In the genomic region with DNA sequence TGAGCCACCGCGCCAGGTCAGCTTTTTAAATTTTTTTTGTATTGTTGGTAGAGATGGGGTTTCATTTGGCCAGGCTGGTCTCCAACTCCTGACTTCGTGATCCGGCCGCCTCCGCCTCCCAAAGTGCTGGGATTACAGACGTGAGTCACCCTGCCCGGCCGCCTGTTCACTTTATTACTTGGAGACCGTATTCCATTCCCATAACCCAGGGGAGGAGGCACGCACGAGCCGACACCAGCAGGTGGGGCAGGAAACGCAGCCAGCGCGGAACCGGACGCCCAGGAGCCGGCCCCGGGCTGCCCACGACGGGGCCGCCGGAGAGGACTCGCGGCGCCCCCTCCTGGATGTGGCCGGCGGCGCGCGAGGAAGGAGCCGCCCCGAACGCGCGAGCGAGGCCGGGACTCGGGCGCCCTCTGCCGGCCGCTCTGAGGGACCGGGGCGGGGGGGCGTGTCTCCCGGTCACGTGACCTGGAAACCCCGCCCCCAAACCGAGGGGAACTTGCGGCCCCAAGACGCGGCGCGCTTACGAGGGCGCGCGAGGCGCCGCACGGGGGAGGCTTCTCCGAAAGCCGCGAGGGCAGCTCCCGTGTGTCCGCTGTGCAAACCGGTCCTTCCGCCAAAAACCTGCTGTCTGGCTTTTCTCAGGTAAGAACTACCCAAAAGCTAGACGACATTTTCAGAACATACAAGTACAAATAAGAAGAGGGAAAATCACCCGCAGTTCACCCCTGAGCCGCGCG, we compare ENCODE assay signal across 8 cellular contexts. TPM values are rescaled to one million over a fixed set of nuclear protein-coding genes. Genes with fewer than 3 reads are reported as not detected.
DNase-seq lines count a peak whose midpoint lies in the region; TF ChIP-seq lines count a peak whose summit lies in the region.

No MANE protein-coding gene starts in this region.

- POLR2A ChIA-PET in OCI-LY7 (lab: Charles Lee), result no interaction called here

- peaks cover 25% of the 10 kb centered on the region for H3K36me3 Mint-ChIP-seq in progenitor cell of endocrine pancreas (ENCODE audit: insufficient read depth)

- no peak overlapping the region for H3K27ac Mint-ChIP-seq in progenitor cell of endocrine pancreas

- H3K4me3 Mint-ChIP-seq in progenitor cell of endocrine pancreas (ENCODE audit: low read depth), result no peak overlapping the region

- H3K9me3 Mint-ChIP-seq in progenitor cell of endocrine pancreas (ENCODE audit: low read depth), result peaks cover 12% of the 10 kb centered on the region

- H3K4me3 ChIP-seq in GM08714 (ENCODE audit: low read length) (peak overlapping the region; percentile 2; the same call in 1 of the 2 replicates), HFF-Myc (replicated peaks; ENCODE audit: low read depth, low read length) (peak overlapping the region; percentile 17; the same call in 1 of the 2 replicates), OCI-LY7 (ENCODE audit: low read depth, low read length, poor library complexity, severe bottlenecking) (peak overlapping the region; percentile 28)

- CTCF ChIA-PET in OCI-LY7 (lab: Charles Lee; ENCODE audit: unreplicated experiment), result interaction anchor here (0.8 kb wide), 1 partner anchor 79 kb away, joined by 3 read pairs; no protein-coding TSS in a partner anchor

- no peak overlapping the region for H3K27ac ChIP-seq in OCI-LY7 (ENCODE audit: low read depth, low read length, poor library complexity, severe bottlenecking)

- DNase-seq in HFF-Myc (ENCODE audit: extremely low read depth, low read depth) (peak; percentile 86), OCI-LY7 (ENCODE audit: low spot score) (peak; percentile 80), head of caudate nucleus (peak; percentile 34 to 94 (median 79)), progenitor cell of endocrine pancreas (ENCODE audit: low spot score, unreplicated experiment) (no peak), ureter (ENCODE audit: low spot score) (peak; percentile 91), UCSD-AML1 (lab: John Stamatoyannopoulos, UW; ENCODE audit: unreplicated experiment) (no peak)
- DNase-seq in activated gamma-delta T cell treated with anti-CD3 and anti-CD28 coated beads, Interleukin-2, amount 50 U/mL, for 16 hours (ENCODE audit: low read depth), result peak; percentile 85

- H3K9me2 ChIP-seq in OCI-LY7 (ENCODE audit: insufficient read depth, low read length), result no peaks in the 10 kb centered on the region

- no peaks in the 10 kb centered on the region; the same call in 1 of the 2 replicates for H3K9me3 ChIP-seq in OCI-LY7 (ENCODE audit: low read length)

- peaks cover 1% of the 10 kb centered on the region for H3K4me1 Mint-ChIP-seq in progenitor cell of endocrine pancreas (ENCODE audit: low read depth)

- peak overlapping the region; percentile 43 for H3K4me2 ChIP-seq in OCI-LY7 (ENCODE audit: low read length)

- BruUV-seq in OCI-LY7 (replicated peaks; lab: Mats Ljungman, UMichigan), result no TSS peak

- no peaks in the 10 kb centered on the region for H4K20me1 ChIP-seq in OCI-LY7 (ENCODE audit: insufficient read depth, low read length)

- TF ChIP-seq CTCF in HFF-Myc (IDR thresholded peaks at IDR 0.05; ENCODE audit: low read depth, low read length, missing control alignments) (peak; percentile 85), OCI-LY7 (conservative IDR thresholded peaks at IDR 0.05; ENCODE audit: low read length) (peak; percentile 99), progenitor cell of endocrine pancreas (IDR thresholded peaks at IDR 0.05; ENCODE audit: unreplicated experiment) (peak; percentile 76)

- intact Hi-C loops in OCI-LY7 (cut with micrococcal nuclease; ENCODE audit: unreplicated experiment), result loop anchor here (1.0 kb wide), 2 partner anchors 12 to 70 kb away; no protein-coding TSS in a partner anchor
- intact Hi-C loops in head of caudate nucleus (cut with DNase I), result no loop called here

- peak overlapping the region; percentile 18; the same call in 1 of the 2 replicates for H2AFZ ChIP-seq in OCI-LY7 (ENCODE audit: low read length)

- H3K27me3 Mint-ChIP-seq in progenitor cell of endocrine pancreas, result no peaks in the 10 kb centered on the region

- no peaks in the 10 kb centered on the region for H3K79me2 ChIP-seq in OCI-LY7 (ENCODE audit: insufficient read depth, low read depth, low read length)

- H3K4me1 ChIP-seq in OCI-LY7 (ENCODE audit: insufficient read depth, low read length, poor library complexity, severe bottlenecking), result no peaks in the 10 kb centered on the region

- H3K36me3 ChIP-seq in OCI-LY7 (ENCODE audit: insufficient read depth, low read length), result peaks cover 4% of the 10 kb centered on the region; the same call in 1 of the 2 replicates

RNA-seq across cellular contexts. Expression of a gene that starts 11.6 kb away (rescaled TPM):
- total RNA-seq in OCI-LY7 (2014; rRNA removed; shearing (Covaris generic)), result 57.1 and 65.7 TPM in 2 replicates
- 48.8 and 65.5 TPM in 2 replicates for total RNA-seq in OCI-LY7 (2022)
- 49.4 and 52.6 TPM in 2 replicates for total RNA-seq in progenitor cell of endocrine pancreas
- total RNA-seq in ureter, result 182 TPM

RNA-seq across cellular contexts. Expression of a gene that starts 16.7 kb away (rescaled TPM):
- total RNA-seq in OCI-LY7 (2014; rRNA removed; shearing (Covaris generic)), result 53.0 and 67.8 TPM in 2 replicates
- total RNA-seq in OCI-LY7 (2022) (40.1 and 46.9 TPM in 2 replicates), progenitor cell of endocrine pancreas (53.4 and 61.6 TPM in 2 replicates), ureter (85.3 TPM)

RNA-seq across cellular contexts. Expression of a gene that starts 18.7 kb away (rescaled TPM):
- total RNA-seq in OCI-LY7 (2014; rRNA removed; shearing (Covaris generic)), result 1.2 and 1.6 TPM in 2 replicates
- total RNA-seq in OCI-LY7 (2022), result 1.5 and 2.5 TPM in 2 replicates
- 5.1 and 5.4 TPM in 2 replicates for total RNA-seq in progenitor cell of endocrine pancreas
- total RNA-seq in ureter, result 3.4 TPM

RNA-seq across cellular contexts. Expression of a gene that starts 41.9 kb away (rescaled TPM):
- 4.7 and 7.5 TPM in 2 replicates for total RNA-seq in OCI-LY7 (2014; rRNA removed; shearing (Covaris generic))
- 16.9 and 17.7 TPM in 2 replicates for total RNA-seq in OCI-LY7 (2022)
- total RNA-seq in progenitor cell of endocrine pancreas, result 15.6 and 19.3 TPM in 2 replicates
- 8.8 TPM for total RNA-seq in ureter

RNA-seq across cellular contexts. Expression of a gene that starts 42.1 kb away (rescaled TPM):
- 18.0 and 22.1 TPM in 2 replicates for total RNA-seq in OCI-LY7 (2014; rRNA removed; shearing (Covaris generic))
- 11.8 and 15.1 TPM in 2 replicates for total RNA-seq in OCI-LY7 (2022)
- total RNA-seq in progenitor cell of endocrine pancreas, result 38.2 and 40.8 TPM in 2 replicates
- 54.9 TPM for total RNA-seq in ureter

Comparison
In these comparisons a context has a peak if more than half of its experiments do, and no peak if none do; other contexts are left out.
1. DNase-seq: peak in HFF-Myc (single experiment), OCI-LY7 (single experiment), activated gamma-delta T cell treated with anti-CD3 and anti-CD28 coated beads, Interleukin-2, amount 50 U/mL, for 16 hours (single experiment), head of caudate nucleus (42 of 42) and ureter (single experiment); none in progenitor cell of endocrine pancreas (single experiment) and UCSD-AML1 (single experiment).
2. Peak in every context shown above with its lines, with median percentiles within 50 percentile points of each other: H3K4me3 ChIP-seq and CTCF ChIP-seq.